In the genomic region with DNA sequence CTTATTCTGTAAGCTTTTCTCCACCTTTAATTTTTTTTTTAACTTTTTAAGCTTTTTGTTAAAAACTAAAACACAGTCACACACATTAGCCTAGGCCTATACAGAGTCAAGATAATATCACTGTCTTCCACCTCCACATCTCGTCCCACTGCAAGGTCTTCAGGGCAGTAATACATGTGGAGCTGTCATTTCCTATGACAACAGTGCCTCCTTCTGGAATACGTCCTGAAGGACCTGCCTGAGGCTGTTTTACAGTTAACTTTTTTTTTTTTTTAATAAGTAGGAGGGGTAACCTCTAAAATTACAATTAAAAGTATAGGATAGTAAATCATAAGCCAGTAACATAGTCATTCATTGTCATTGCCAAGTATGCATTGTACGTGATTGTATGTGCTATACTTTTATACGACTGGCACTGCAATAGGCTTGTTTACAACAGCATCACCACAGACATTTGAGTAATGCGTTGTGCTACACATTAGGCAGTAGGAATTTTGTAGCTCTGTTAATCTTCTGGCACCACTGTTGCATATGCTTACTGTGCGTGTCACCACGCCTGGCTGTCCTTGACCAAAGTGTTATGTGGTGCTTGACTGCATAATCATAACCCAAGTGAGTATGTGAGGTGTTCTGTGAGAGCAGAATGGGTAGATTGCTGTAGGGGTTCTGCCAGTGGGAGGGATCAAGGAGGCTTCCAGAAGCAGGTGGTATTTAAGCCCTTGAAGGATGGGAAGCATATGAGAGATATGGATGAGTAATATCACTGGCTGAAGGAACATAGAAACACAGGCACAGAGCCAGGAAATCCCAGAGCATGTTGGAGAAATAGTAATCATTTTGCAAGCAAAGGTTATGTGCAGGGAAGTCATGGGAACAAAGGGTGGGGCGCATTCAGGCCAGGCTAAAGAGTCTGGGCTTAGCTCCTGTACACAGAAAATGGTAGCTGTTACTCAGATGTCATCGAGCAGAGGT, we compare ENCODE assay signal across 8 cellular contexts. TPM values are rescaled to one million over a fixed set of nuclear protein-coding genes. Genes with fewer than 3 reads are reported as not detected.
DNase-seq lines count a peak whose midpoint lies in the region; ATAC-seq, FAIRE-seq and TF ChIP-seq lines count a peak whose summit lies in the region.

No MANE protein-coding gene starts in this region.

- no peaks in the 10 kb centered on the region for H3K9me2 ChIP-seq in GM23248 (ENCODE audit: insufficient read depth)

- in situ Hi-C loops in GM23248 (cut with MboI) = no loop called here

- DNase-seq in AG20443 (ENCODE audit: low spot score) = peak; percentile 49
- DNase-seq in GM23248 = peak; percentile 73
- DNase-seq in SK-N-DZ (ENCODE audit: low spot score) = peak; percentile 63
- DNase-seq in foreskin keratinocyte = peak; percentile 64 to 86
- DNase-seq in small intestine = peak; percentile 85
- no peak for DNase-seq in activated effector memory CD4-positive, alpha-beta T cell treated with anti-CD3 and anti-CD28 coated beads, Interleukin-2, amount 50 U/mL, for 16 hours
- no peak for DNase-seq in posterior cingulate gyrus

- H3K9ac ChIP-seq in GM23248 = no peak overlapping the region

- ATAC-seq in foreskin keratinocyte (peak; percentile 76), HG02885 (IDR thresholded peaks at IDR 0.05; ENCODE audit: poor library complexity, unreplicated experiment) (no peak)

- H2AFZ ChIP-seq in GM23248 = no peak overlapping the region

- H3K27ac ChIP-seq in GM23248 = no peak overlapping the region
- no peak overlapping the region for H3K27ac ChIP-seq in foreskin keratinocyte
- peak overlapping the region; percentile 24 to 52 for H3K27ac ChIP-seq in small intestine (ENCODE audit: low read depth in 1 of 2, low read length in 1 of 2)

- H3F3A ChIP-seq in GM23248 (ENCODE audit: insufficient read depth) = no peaks in the 10 kb centered on the region

- no peaks in the 10 kb centered on the region for H4K20me1 ChIP-seq in GM23248 (ENCODE audit: insufficient read depth)

- H3K27me3 ChIP-seq in GM23248 (replicated peaks; ENCODE audit: insufficient read depth) = no peaks in the 10 kb centered on the region
- H3K27me3 ChIP-seq in foreskin keratinocyte = no peaks in the 10 kb centered on the region
- H3K27me3 ChIP-seq in small intestine (ENCODE audit: control insufficient read depth in 2 of 2, insufficient read depth in 2 of 2, low read length in 2 of 2) = no peaks in the 10 kb centered on the region

- WGBS in GM23248 (ENCODE audit: low coverage in 1 of 2, low lambda C conversion rate in 2 of 2, missing lambda C conversion rate in 2 of 2), 2 experiments = 86 to 88% methylated on average over 9 of the region's 9 CpGs
- 36 to 56% (median 41%) methylated on average over 9 of the region's 9 CpGs for WGBS in small intestine, 3 donors

- H3K4me3 ChIP-seq in GM23248 (no peak overlapping the region), small intestine (ENCODE audit: low read depth in 1 of 2, low read length in 2 of 2) (no peak overlapping the region)

- H3K4me2 ChIP-seq in GM23248 (ENCODE audit: unreplicated experiment) = no peak overlapping the region

- no peak for FAIRE-seq in small intestine (lab: Jason Lieb, UNC)

- no peaks in the 10 kb centered on the region for H3K9me3 ChIP-seq in GM23248 (ENCODE audit: low read depth)
- H3K9me3 ChIP-seq in small intestine (ENCODE audit: control insufficient read depth, low read depth) = no peaks in the 10 kb centered on the region

- intact Hi-C loops in posterior cingulate gyrus (cut with DNase I) = no loop called here

- peaks cover 8% of the 10 kb centered on the region for H3K4me1 ChIP-seq in GM23248 (ENCODE audit: insufficient read depth)
- H3K4me1 ChIP-seq in foreskin keratinocyte = peaks cover 10% of the 10 kb centered on the region
- peaks cover 0 to 5% of the 10 kb centered on the region in 2 donors for H3K4me1 ChIP-seq in small intestine (ENCODE audit: control insufficient read depth in 2 of 2, insufficient read depth in 1 of 2, low read depth in 1 of 2, low read length in 1 of 2)

- TF ChIP-seq CTCF in foreskin keratinocyte (conservative IDR thresholded peaks at IDR 0.05) = peak; percentile 70

- H3K36me3 ChIP-seq in GM23248 (ENCODE audit: low read depth) (peaks cover 10% of the 10 kb centered on the region; the same call in 1 of the 2 replicates), small intestine (ENCODE audit: control insufficient read depth in 2 of 2, insufficient read depth in 2 of 2, low read length in 2 of 2) (peaks cover 0 to 2% of the 10 kb centered on the region in 2 donors)

- H3K79me2 ChIP-seq in GM23248 (ENCODE audit: insufficient read depth) = peaks cover 75% of the 10 kb centered on the region

RNA-seq across cellular contexts. Expression of a gene that starts 18.3 kb away (rescaled TPM):
- 35.7 and 37.8 TPM in 2 replicates for total RNA-seq in GM23248 (2014; rRNA removed; shearing (Covaris generic))
- 49.8 and 56.1 TPM in 2 replicates for polyA plus RNA-seq in GM23248 (2016; fragmentation: Nextera tagmentation; extraction: Ambion mirVana)
- polyA plus RNA-seq in SK-N-DZ (2014; cell fraction: cytosol; rRNA removed) = 60.7 and 63.4 TPM in 2 replicates
- 58.1 and 77.1 TPM in 2 replicates for polyA plus RNA-seq in SK-N-DZ (2014; cell fraction: nucleus; rRNA removed)
- total RNA-seq in foreskin keratinocyte = 48.4 and 52.7 TPM in 2 replicates
- 39.4 and 50.0 TPM in 2 replicates for polyA plus RNA-seq in foreskin keratinocyte
- polyA plus RNA-seq in small intestine = 10 to 100 TPM; 11.6 to 19.7 (median 17.4) TPM

Comparison
In these comparisons a context has a peak if more than half of its experiments do, and no peak if none do; other contexts are left out.
1. DNase-seq: peak in AG20443 (single experiment), GM23248 (single experiment), SK-N-DZ (single experiment), foreskin keratinocyte (2 of 2) and small intestine (single experiment); none in activated effector memory CD4-positive, alpha-beta T cell treated with anti-CD3 and anti-CD28 coated beads, Interleukin-2, amount 50 U/mL, for 16 hours (single experiment) and posterior cingulate gyrus (0 of 10).
2. H3K27ac ChIP-seq: peak in small intestine (2 of 2); none in GM23248 (single experiment) and foreskin keratinocyte (single experiment).